ENCODE assay signal across 12 cellular contexts in the genomic region with DNA sequence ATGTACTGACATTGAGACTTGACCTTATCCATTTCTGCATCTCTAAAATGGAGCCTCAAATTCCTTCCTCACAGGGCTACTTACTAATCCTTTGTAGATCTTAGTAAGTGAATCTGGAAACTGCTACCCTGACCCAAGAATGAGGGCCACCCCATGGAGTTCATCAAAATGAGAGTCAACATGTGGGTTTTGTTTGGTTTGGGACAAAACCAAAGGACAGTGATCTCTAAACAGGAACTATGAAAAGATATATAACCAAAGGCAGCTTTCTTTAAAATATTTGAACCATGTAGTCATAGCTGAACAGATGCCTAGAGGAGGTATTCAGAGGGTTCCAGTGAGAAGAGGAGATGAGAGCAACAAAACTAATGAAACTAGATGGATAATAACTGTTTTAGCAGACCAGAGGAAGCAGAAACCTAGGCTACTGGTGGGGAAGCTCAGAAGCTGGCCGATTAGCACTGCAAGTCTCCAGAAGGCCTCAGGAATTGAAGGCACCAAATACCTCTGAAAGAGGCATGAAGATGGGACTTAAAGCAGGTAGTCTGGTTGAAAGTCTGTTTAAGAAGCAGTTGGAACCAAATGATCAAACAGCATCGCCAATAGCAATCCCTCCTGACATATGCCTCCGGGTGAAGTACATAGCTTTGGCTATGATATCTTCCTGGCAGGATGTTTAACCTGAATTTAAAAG. TPM values are rescaled to one million over a fixed set of nuclear protein-coding genes. Genes with fewer than 3 reads are reported as not detected.
DNase-seq lines count a peak whose midpoint lies in the region; ATAC-seq and TF ChIP-seq lines count a peak whose summit lies in the region.
"Had no signal": no experiment of that assay in that cellular context is flagged by ENCODE, and none has a peak within 500 bp of the region (broad histone marks: within the 10 kb centered on the region; RNA-seq: fewer than 3 reads in every experiment).

No MANE protein-coding gene starts in this region.

- no peak overlapping the region for H3K9ac ChIP-seq in colonic mucosa (ENCODE audit: low read depth in 2 of 2, low read length in 2 of 2)

- DNase-seq in AG08396 (ENCODE audit: low spot score) = peak; percentile 89
- peak; percentile 89 for DNase-seq in HT1080 (ENCODE audit: low read depth)
- peak; percentile 98 for DNase-seq in choroid plexus epithelial cell (ENCODE audit: low read depth)
- DNase-seq in left lobe of liver (ENCODE audit: low spot score) = no peak
- DNase-seq in T1000 (lab: John Stamatoyannopoulos, UW) = no peak
- no peak for DNase-seq in colonic mucosa
- no peak for DNase-seq in medulla oblongata (ENCODE audit: extremely low spot score)
- DNase-seq: amygdala; CD4-positive, alpha-beta memory T cell; NCI-H2227 treated with DMSO at 0.1 percent for 48 hours; psoas muscle had no signal

- no peaks in the 10 kb centered on the region for H3K9me3 ChIP-seq in colonic mucosa
- H3K9me3 ChIP-seq: psoas muscle had no signal

- TF ChIP-seq CTCF in choroid plexus epithelial cell (conservative IDR thresholded peaks at IDR 0.05; ENCODE audit: low read depth, low read length) (no peak), colonic mucosa (IDR thresholded peaks at IDR 0.05) (no peak)

- H3K4me3 ChIP-seq in choroid plexus epithelial cell (ENCODE audit: low read depth, low read length) = no peak overlapping the region
- H3K4me3 ChIP-seq in colonic mucosa = no peak overlapping the region
- H3K4me3 ChIP-seq: psoas muscle had no signal

- H3K27me3 ChIP-seq in colonic mucosa = no peaks in the 10 kb centered on the region

- no peaks in the 10 kb centered on the region for H3K4me1 ChIP-seq in colonic mucosa
- H3K4me1 ChIP-seq: psoas muscle had no signal

- no peak overlapping the region for H3K27ac ChIP-seq in colonic mucosa
- H3K27ac ChIP-seq: psoas muscle had no signal

- intact Hi-C loops in colonic mucosa (cut with DNase I) = no loop called here

- ATAC-seq in left lobe of liver (peak; percentile 90), GM19324 (IDR thresholded peaks at IDR 0.05; ENCODE audit: low FRiP score, unreplicated experiment) (no peak)
- ATAC-seq: psoas muscle had no signal

- no peaks in the 10 kb centered on the region for H3K36me3 ChIP-seq in colonic mucosa

RNA-seq across cellular contexts. Expression of a gene that starts 45.8 kb away (rescaled TPM):
- total RNA-seq in HT1080 (2014; rRNA removed; shearing (Covaris generic)) = 116 and 118 TPM in 2 replicates
- 110 and 113 TPM in 2 replicates for polyA plus RNA-seq in HT1080 (2015; cell fraction: cytosol; rRNA removed)
- polyA plus RNA-seq in HT1080 (2015; cell fraction: nucleus; rRNA removed) = 54.9 and 60.7 TPM in 2 replicates
- total RNA-seq in left lobe of liver (21.5 TPM), colonic mucosa (100 to 1,000 TPM in 1 of 2 donors, 10 to 100 TPM in 1; 62.9 to 140 TPM)

RNA-seq across cellular contexts. Expression of a gene that starts 51.0 kb away (rescaled TPM):
- not detected in 2 replicates for total RNA-seq in HT1080 (2014; rRNA removed; shearing (Covaris generic))
- polyA plus RNA-seq in HT1080 (2015; cell fraction: cytosol; rRNA removed) = not detected in 2 replicates
- not detected in 2 replicates for polyA plus RNA-seq in HT1080 (2015; cell fraction: nucleus; rRNA removed)
- total RNA-seq in left lobe of liver (not detected), colonic mucosa (1 to 10 TPM in 1 of 2 donors, under 1 TPM in 1; 0.57 to 1.2 TPM)
- total RNA-seq: CD4-positive, alpha-beta memory T cell had no signal

Comparison
In these comparisons a context has a peak if more than half of its experiments do, and no peak if none do; other contexts are left out.
1. DNase-seq: peak in AG08396 (single experiment), HT1080 (single experiment) and choroid plexus epithelial cell (single experiment); none in left lobe of liver (single experiment), T1000 (single experiment), colonic mucosa (single experiment) and medulla oblongata (single experiment).